18 cellular contexts compared by ENCODE assay signal in genomic region chr6:44980841-44981240, GRCh38.
"Had no signal": no experiment of that assay in that cellular context is flagged by ENCODE, and none has a peak within 500 bp of the region (broad histone marks: within the 10 kb centered on the region; RNA-seq: fewer than 3 reads in every experiment).

No MANE protein-coding gene starts in this region.

- H3K9me3 ChIP-seq: MG63, SK-N-SH had no signal

- H3K27me3 ChIP-seq: MG63 had no signal

- ATAC-seq: Panc1, PC-3 had no signal

- H3K36me3 ChIP-seq: MG63 had no signal

- DNase-seq: KBM-7, MG63, NCI-H1092, NCI-H1105 treated with DMSO at 0.1 percent for 48 hours, NCI-H1436, NCI-H187, NCI-H2029, NCI-H2081 treated with DMSO at 0.1 percent for 48 hours, NCI-H2171, NCI-H226, NCI-H446, NCI-H510A, NCI-H526, PC-3, SHP77, SK-N-SH had no signal

- H3K4me3 ChIP-seq: MG63 had no signal

- H3K27ac ChIP-seq: RWPE1 had no signal
